In the genomic region with DNA sequence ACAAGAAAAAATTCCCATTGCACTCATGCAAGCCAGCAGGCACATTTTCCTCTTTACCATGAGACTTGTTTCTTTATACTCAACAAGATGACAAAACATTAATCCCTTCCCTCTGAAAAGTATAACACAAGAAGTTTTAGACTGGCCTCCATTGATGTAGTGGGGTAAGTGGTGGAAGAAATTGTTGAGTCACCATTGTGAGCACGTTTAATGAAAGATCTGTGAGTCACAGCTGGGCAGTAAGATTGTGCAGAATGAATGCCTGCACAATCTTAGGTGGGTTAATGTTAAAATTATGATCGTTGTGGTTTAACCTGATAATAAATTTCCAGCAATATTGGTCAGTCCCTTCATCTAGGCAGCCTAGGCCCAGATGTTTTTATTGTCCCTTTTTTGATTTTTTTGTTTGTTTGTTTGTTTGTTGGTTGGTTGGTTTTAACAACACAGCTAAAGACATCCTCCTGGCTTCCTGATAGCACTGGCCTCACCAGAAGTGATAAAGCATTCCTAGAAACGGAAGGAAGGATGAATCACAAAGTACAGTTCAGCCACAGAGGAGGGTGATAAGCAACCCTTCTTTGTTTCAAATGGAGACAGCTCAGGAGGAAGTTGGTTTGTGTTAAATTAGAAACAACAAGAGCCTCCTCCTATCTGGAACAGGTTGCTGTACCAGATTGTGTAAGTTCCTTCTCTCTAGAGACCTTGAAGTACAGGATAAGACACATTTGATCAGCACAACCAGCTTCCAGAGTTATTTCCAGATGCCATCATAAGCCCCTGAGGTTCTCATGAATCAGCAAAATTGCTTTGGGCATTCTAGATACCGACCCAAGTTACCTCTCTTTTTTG, we compare ENCODE assay signal across 1 cellular context.
TF ChIP-seq lines count a peak whose summit lies in the region.

No MANE protein-coding gene starts in this region.

TF ChIP-seq in WTC11, 78 proteins besides CTCF, POLR2A, EP300 and RAD21 (continued from another document):
- no peak for TF ChIP-seq ZMAT4 (CRISPR knock-in tag; IDR thresholded peaks at IDR 0.05)
TF ChIP-seq in WTC11: peak in this region for 0.
